21 cellular contexts compared by ENCODE assay signal in genomic region chr22:42358643-42359558, GRCh38.
"Had no signal": no experiment of that assay in that cellular context is flagged by ENCODE, and none has a peak within 500 bp of the region (broad histone marks: within the 10 kb centered on the region; RNA-seq: fewer than 3 reads in every experiment).

No MANE protein-coding gene starts in this region.

- H3K4me3 Mint-ChIP-seq: effector memory CD8-positive, alpha-beta T cell; naive thymus-derived CD8-positive, alpha-beta T cell; nephron progenitor cell; stimulated activated naive B cell treated with anti-CD40 and anti-IgM and Interleukin-4, amounts not matched to agents 10 μg/mL and 1 μg/mL and 100 μg/mL, for 72 hours; stimulated activated naive CD8-positive, alpha-beta T cell treated with anti-CD3 and anti-CD28 coated beads, Interleukin-15, Interleukin-2, amounts not matched to agents 100 ng/mL and 50 ng/mL, for 24 hours had no signal

- H3K79me2 ChIP-seq: parathyroid adenoma had no signal

- FAIRE-seq: endometrium, frontal cortex, keratinocyte, small intestine had no signal

- H3K36me3 ChIP-seq: lower lobe of right lung, neutrophil, right lobe of liver, suprapubic skin, transverse colon, upper lobe of right lung had no signal

- H3K4me3 ChIP-seq: lower lobe of right lung, right lobe of liver, suprapubic skin, transverse colon, upper lobe of right lung had no signal

- H3K9me3 Mint-ChIP-seq: effector memory CD8-positive, alpha-beta T cell; naive thymus-derived CD8-positive, alpha-beta T cell; nephron progenitor cell; stimulated activated naive CD8-positive, alpha-beta T cell treated with anti-CD3 and anti-CD28 coated beads, Interleukin-15, Interleukin-2, amounts not matched to agents 100 ng/mL and 50 ng/mL, for 24 hours had no signal

- ATAC-seq: effector memory CD8-positive, alpha-beta T cell; naive thymus-derived CD8-positive, alpha-beta T cell; stimulated activated naive B cell treated with anti-CD40 and anti-IgM and Interleukin-4, amounts not matched to agents 10 μg/mL and 1 μg/mL and 100 μg/mL, for 72 hours had no signal

- H3K9ac ChIP-seq: parathyroid adenoma had no signal

- H2AFZ ChIP-seq: parathyroid adenoma had no signal

- H3K27ac ChIP-seq: lower lobe of right lung, neutrophil, parathyroid adenoma, right lobe of liver, suprapubic skin, transverse colon, upper lobe of right lung had no signal

- H3K4me1 ChIP-seq: lower lobe of right lung, parathyroid adenoma, transverse colon, upper lobe of right lung had no signal

- H3K9me3 ChIP-seq: lower lobe of right lung, neutrophil, right lobe of liver, suprapubic skin, transverse colon, upper lobe of right lung had no signal

- H3K27ac Mint-ChIP-seq: effector memory CD8-positive, alpha-beta T cell; naive thymus-derived CD8-positive, alpha-beta T cell; nephron progenitor cell; progenitor cell of endocrine pancreas; stimulated activated naive B cell treated with anti-CD40 and anti-IgM and Interleukin-4, amounts not matched to agents 10 μg/mL and 1 μg/mL and 100 μg/mL, for 72 hours; stimulated activated naive CD8-positive, alpha-beta T cell treated with anti-CD3 and anti-CD28 coated beads, Interleukin-15, Interleukin-2, amounts not matched to agents 100 ng/mL and 50 ng/mL, for 24 hours had no signal

- DNase-seq: cortex of kidney; effector memory CD8-positive, alpha-beta T cell; left ventricle myocardium superior; lower lobe of right lung; naive thymus-derived CD8-positive, alpha-beta T cell; nephron progenitor cell; right lobe of liver; small intestine; stimulated activated CD4-positive, alpha-beta T cell treated with anti-CD3 and anti-CD28 coated beads, Interleukin-15, amount 100 ng/mL, for 24 hours; stimulated activated CD4-positive, alpha-beta T cell treated with anti-CD3 and anti-CD28 coated beads, Interleukin-2, amount 100 ng/mL, for 48 hours; stimulated activated naive B cell treated with anti-CD40 and anti-IgM and Interleukin-4, amounts not matched to agents 10 μg/mL and 1 μg/mL and 100 μg/mL, for 72 hours; transverse colon; upper lobe of right lung had no signal

- H3K27me3 ChIP-seq: right lobe of liver, suprapubic skin, transverse colon, upper lobe of right lung had no signal

- H3K36me3 Mint-ChIP-seq: naive thymus-derived CD8-positive, alpha-beta T cell; stimulated activated naive B cell treated with anti-CD40 and anti-IgM and Interleukin-4, amounts not matched to agents 10 μg/mL and 1 μg/mL and 100 μg/mL, for 72 hours had no signal
